In the genomic region with DNA sequence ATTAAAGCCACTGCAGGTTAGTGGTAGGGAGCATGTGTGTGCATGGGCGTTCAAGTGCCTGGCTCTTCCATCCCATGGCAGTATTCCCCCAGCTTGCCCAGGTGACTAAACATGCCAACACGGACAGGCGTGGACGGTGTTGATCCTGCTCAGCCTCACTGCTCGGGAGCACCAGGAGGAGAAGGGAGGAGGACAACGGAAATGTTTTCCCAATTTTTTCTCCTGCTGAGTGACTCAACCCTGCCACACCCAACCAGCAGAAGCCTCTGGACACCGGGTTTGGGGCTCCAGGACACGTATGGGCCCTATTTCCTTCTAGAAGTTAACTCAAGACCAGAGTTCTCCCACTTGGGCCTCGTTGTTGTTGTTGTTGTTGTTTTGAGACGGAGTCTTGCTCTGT, we compare ENCODE assay signal across 22 cellular contexts.
A peak's percentile ranks its signal among the peaks of the same experiment; 100 is the strongest.
DNase-seq lines count a peak whose midpoint lies in the region; ATAC-seq, FAIRE-seq and TF ChIP-seq lines count a peak whose summit lies in the region.
"Had no signal": no experiment of that assay in that cellular context is flagged by ENCODE, and none has a peak within 500 bp of the region (broad histone marks: within the 10 kb centered on the region; RNA-seq: fewer than 3 reads in every experiment).

No MANE protein-coding gene starts in this region.

- no peak for FAIRE-seq in HepG2 (lab: Jason Lieb, UNC)
- FAIRE-seq: GM12891, HTR-8/SVneo had no signal

- no peak overlapping the region for H4K5ac ChIP-seq in IMR-90 (ENCODE audit: low read depth, low read length)

- H4K91ac ChIP-seq in IMR-90 (ENCODE audit: insufficient read depth, low read depth, low read length) = no peak overlapping the region

- no peak overlapping the region for H3K18ac ChIP-seq in IMR-90 (ENCODE audit: low read depth, low read length)

- no peak overlapping the region for H3K23ac ChIP-seq in IMR-90 (ENCODE audit: low read depth, low read length)

- TF ChIP-seq EP300 in HepG2 (IDR thresholded peaks at IDR 0.05; ENCODE audit: low read depth in 2 of 2, low read length in 2 of 2) = no peak
- no peak for TF ChIP-seq EP300 in HepG2 (CRISPR knock-in tag; IDR thresholded peaks at IDR 0.05; ENCODE audit: borderline replicate concordance)

- CTCF ChIA-PET in IMR-90 (lab: Yijun Ruan, JAX) = no interaction called here
- CTCF ChIA-PET in HepG2 (lab: Yijun Ruan, JAX; ENCODE audit: low intra/inter-chr PET ratio, low total read pairs) = no interaction called here

- no peaks in the 10 kb centered on the region for H3K9me1 ChIP-seq in IMR-90 (ENCODE audit: insufficient read depth, low read length)

- no peak overlapping the region for H4K8ac ChIP-seq in IMR-90 (ENCODE audit: low read depth in 2 of 2, low read length in 2 of 2)

- intact Hi-C loops in IMR-90 (cut with micrococcal nuclease) = no loop called here
- intact Hi-C loops in HepG2 (cut with micrococcal nuclease; ENCODE audit: unreplicated experiment) = no loop called here

- no peak overlapping the region for H3K27ac ChIP-seq in GM23248
- no peak overlapping the region for H3K27ac ChIP-seq in IMR-90 (ENCODE audit: insufficient read depth, low read length)
- no peak overlapping the region for H3K27ac ChIP-seq in coronary artery
- H3K27ac ChIP-seq in HepG2 (ENCODE audit: extremely low read length, insufficient read depth, low read length) = no peak overlapping the region
- H3K27ac ChIP-seq: BLaER1 had no signal

- no peak overlapping the region for H2BK20ac ChIP-seq in IMR-90 (ENCODE audit: low read depth, low read length)

- H3K79me2 ChIP-seq in GM23248 (ENCODE audit: insufficient read depth) (no peaks in the 10 kb centered on the region), HepG2 (ENCODE audit: insufficient read depth, low read length) (no peaks in the 10 kb centered on the region)

- H2AK9ac ChIP-seq in IMR-90 (replicated peaks; ENCODE audit: low read depth, low read length, poor library complexity) = no peak overlapping the region

- H3K27me3 ChIP-seq in GM23248 (replicated peaks; ENCODE audit: insufficient read depth) = no peaks in the 10 kb centered on the region
- H3K27me3 ChIP-seq in IMR-90 (ENCODE audit: control insufficient read depth, insufficient read depth, low read length) = peaks cover 11% of the 10 kb centered on the region
- H3K27me3 ChIP-seq in HepG2 (ENCODE audit: control insufficient read depth in 1 of 2, insufficient read depth in 2 of 2, low read length in 2 of 2) = peaks cover 7 to 69% of the 10 kb centered on the region in 2 experiments; a peak in 4 of 5 replicates
- H3K27me3 ChIP-seq: BLaER1 had no signal

- no peak overlapping the region for H2AFZ ChIP-seq in GM23248
- peak overlapping the region; percentile 14 for H2AFZ ChIP-seq in IMR-90 (replicated peaks; ENCODE audit: low read length, poor library complexity)
- no peak overlapping the region for H2AFZ ChIP-seq in HepG2 (ENCODE audit: low read length)

- WGBS in GM23248 (ENCODE audit: low coverage in 1 of 2, low lambda C conversion rate in 2 of 2, missing lambda C conversion rate in 2 of 2), 2 experiments = 51 to 58% methylated on average over 10 of the region's 10 CpGs
- 83% methylated on average over 1 of the region's 10 CpGs; no CpG with 5 or more reads in 1 of the 2 experiments for WGBS in IMR-90 (ENCODE audit: extremely low coverage in 2 of 2, insufficient read length in 1 of 2), 2 experiments
- 46% methylated on average over 10 of the region's 10 CpGs for WGBS in HepG2 (ENCODE audit: low lambda C conversion rate)

- no peak overlapping the region for H2BK5ac ChIP-seq in IMR-90 (ENCODE audit: low read depth, low read length, poor library complexity, severe bottlenecking)

- no peak overlapping the region for H3K56ac ChIP-seq in IMR-90 (ENCODE audit: extremely low read depth, insufficient read depth, low read length)

- no peaks in the 10 kb centered on the region for H3K9me2 ChIP-seq in GM23248 (ENCODE audit: insufficient read depth)

- H3K36me3 ChIP-seq in GM23248 (ENCODE audit: low read depth) (no peaks in the 10 kb centered on the region), IMR-90 (ENCODE audit: control insufficient read depth, insufficient read depth, low read length) (no peaks in the 10 kb centered on the region), HepG2 (replicated peaks in 1 of 2; ENCODE audit: control insufficient read depth in 1 of 2, insufficient read depth in 2 of 2, low read length in 2 of 2) (no peaks in the 10 kb centered on the region)
- H3K36me3 ChIP-seq: BLaER1, HAP-1 had no signal

- DNase-seq in GM23248 = peak; percentile 14
- no peak for DNase-seq in IMR-90
- DNase-seq in coronary artery (ENCODE audit: low spot score) = peak; percentile 31
- peak; percentile 14 for DNase-seq in left lobe of liver (ENCODE audit: low spot score)
- DNase-seq in EL = no peak
- no peak for DNase-seq in UCSD-AML1 (lab: John Stamatoyannopoulos, UW; ENCODE audit: unreplicated experiment)
- DNase-seq in HepG2 (ENCODE audit: low spot score) = no peak
- DNase-seq in CD1c-positive myeloid dendritic cell (ENCODE audit: extremely low spot score) = no peak
- DNase-seq: Caco-2; CD4-positive, alpha-beta memory T cell; DND-41; Karpas-422; NCI-H1417; NCI-H1694 treated with DMSO at 0.1 percent for 48 hours; NCI-H446 treated with DMSO at 0.1 percent for 48 hours; NCI-H526 treated with DMSO at 0.1 percent for 48 hours; OCI-M1; SHP77 had no signal

- no peak overlapping the region for H2BK120ac ChIP-seq in IMR-90 (ENCODE audit: low read depth, low read length)

- no peak for TF ChIP-seq POLR2A in IMR-90 (IDR thresholded peaks at IDR 0.05; ENCODE audit: low read depth, low read length)
- no peak for TF ChIP-seq POLR2A in HepG2 (IDR thresholded peaks at IDR 0.05; ENCODE audit: insufficient read depth in 1 of 2, low read depth in 2 of 2, low read length in 2 of 2)

- no peak for ATAC-seq in IMR-90 (ENCODE audit: low read depth)
- no peak for ATAC-seq in left lobe of liver
- ATAC-seq in HepG2 = no peak

- TF ChIP-seq RAD21 in IMR-90 (IDR thresholded peaks at IDR 0.05; ENCODE audit: low read length) (no peak), HepG2 (CRISPR knock-in tag; IDR thresholded peaks at IDR 0.05) (no peak)

- no peak overlapping the region for H3K9ac ChIP-seq in GM23248
- H3K9ac ChIP-seq in IMR-90 (ENCODE audit: low read depth, low read length) = no peak overlapping the region
- H3K9ac ChIP-seq in HepG2 (ENCODE audit: insufficient read depth, low read depth, low read length) = no peak overlapping the region
- H3K9ac ChIP-seq: BLaER1 had no signal

- H4K20me1 ChIP-seq in GM23248 (ENCODE audit: insufficient read depth) (no peaks in the 10 kb centered on the region), IMR-90 (ENCODE audit: insufficient read depth, low read length) (no peaks in the 10 kb centered on the region), HepG2 (ENCODE audit: insufficient read depth, low read length) (no peaks in the 10 kb centered on the region; the same call in 1 of the 2 replicates)
- H4K20me1 ChIP-seq: BLaER1 had no signal

- H3K4ac ChIP-seq in IMR-90 (ENCODE audit: low read depth, low read length) = no peak overlapping the region

- no peak overlapping the region for H2AK5ac ChIP-seq in IMR-90 (ENCODE audit: low read depth, low read length)

- dilution Hi-C loops in IMR-90 (cut with HindIII; ENCODE audit: low sequenced_read_pairs, unreplicated experiment) = no loop called here

- no peaks in the 10 kb centered on the region for H3F3A ChIP-seq in GM23248 (ENCODE audit: insufficient read depth)

- POLR2A ChIA-PET in IMR-90 (lab: Charles Lee; ENCODE audit: unreplicated experiment) = no interaction called here
- POLR2A ChIA-PET in HepG2 (lab: Yijun Ruan, JAX) = no interaction called here

- H3K14ac ChIP-seq in IMR-90 (replicated peaks; ENCODE audit: low read depth, low read length) = no peak overlapping the region

- BruUV-seq in IMR-90 (replicated peaks; lab: Mats Ljungman, UMichigan) (no TSS peak), HepG2 (replicated peaks; lab: Mats Ljungman, UMichigan) (no TSS peak)

- H3K79me1 ChIP-seq in IMR-90 (ENCODE audit: low read depth in 1 of 2, low read length in 2 of 2) = no peaks in the 10 kb centered on the region

- no peaks in the 10 kb centered on the region for H3K4me1 ChIP-seq in GM23248 (ENCODE audit: insufficient read depth)
- H3K4me1 ChIP-seq in IMR-90 (ENCODE audit: control insufficient read depth, insufficient read depth, low read length) = no peaks in the 10 kb centered on the region
- H3K4me1 ChIP-seq in HepG2 (ENCODE audit: insufficient read depth, low read length) = no peaks in the 10 kb centered on the region
- H3K4me1 ChIP-seq: Caco-2, HAP-1 had no signal

- H3K9me3 ChIP-seq in GM23248 (ENCODE audit: low read depth) = no peaks in the 10 kb centered on the region
- no peaks in the 10 kb centered on the region for H3K9me3 ChIP-seq in IMR-90 (ENCODE audit: control insufficient read depth, insufficient read depth, low read length)
- H3K9me3 ChIP-seq in HepG2 (ENCODE audit: low read length) = no peaks in the 10 kb centered on the region
- H3K9me3 ChIP-seq: BLaER1, Caco-2, HAP-1 had no signal

- H2BK15ac ChIP-seq in IMR-90 (ENCODE audit: low read depth, low read length) = no peak overlapping the region

- H3K4me2 ChIP-seq in GM23248 (ENCODE audit: unreplicated experiment) = no peak overlapping the region
- no peak overlapping the region for H3K4me2 ChIP-seq in IMR-90 (ENCODE audit: low read depth, low read length)
- no peak overlapping the region for H3K4me2 ChIP-seq in HepG2 (ENCODE audit: low read depth, low read length)
- H3K4me2 ChIP-seq: BLaER1 had no signal

- H3K4me3 ChIP-seq in GM23248 (no peak overlapping the region), IMR-90 (ENCODE audit: insufficient read depth, low read depth, low read length) (no peak overlapping the region), coronary artery (no peak overlapping the region), HepG2 (replicated peaks in 1 of 3; ENCODE audit: insufficient read depth in 1 of 3, low read depth in 2 of 3, low read length in 3 of 3) (no peak overlapping the region)
- H3K4me3 ChIP-seq: BLaER1, HAP-1 had no signal

- in situ Hi-C loops in GM23248 (cut with MboI) = no loop called here
- in situ Hi-C loops in IMR-90 (cut with MboI; ENCODE audit: low sequenced_read_pairs) = no loop called here
- in situ Hi-C loops in HepG2 (cut with HindIII; ENCODE audit: extremely low pct_ligation_motif_present, low pct_unique_long_range_greater_than_20kb) = no loop called here

- TF ChIP-seq CTCF in IMR-90 (conservative IDR thresholded peaks at IDR 0.05; ENCODE audit: low read depth, low read length) (no peak), coronary artery (IDR thresholded peaks at IDR 0.05) (no peak), HepG2 (CRISPR knock-in tag; IDR thresholded peaks at IDR 0.05) (no peak)

TF ChIP-seq in IMR-90, 13 proteins besides CTCF, POLR2A, EP300 and RAD21 (continues in another document):
- TF ChIP-seq RCOR1 (IDR thresholded peaks at IDR 0.05; ENCODE audit: insufficient replicate concordance, low read length) = no peak
- no peak for TF ChIP-seq BHLHE40 (IDR thresholded peaks at IDR 0.05; ENCODE audit: low read depth, low read length)
- TF ChIP-seq CEBPB (IDR thresholded peaks at IDR 0.05; ENCODE audit: low read depth, low read length) = no peak

TF ChIP-seq in HepG2, 621 proteins besides CTCF, POLR2A, EP300 and RAD21:
- no peak for TF ChIP-seq MTF1 (CRISPR knock-in tag; IDR thresholded peaks at IDR 0.05)
- TF ChIP-seq ZNF777 (CRISPR knock-in tag; IDR thresholded peaks at IDR 0.05) = no peak
- no peak for TF ChIP-seq ZNF567 (CRISPR knock-in tag; IDR thresholded peaks at IDR 0.05; ENCODE audit: borderline replicate concordance)
TF ChIP-seq in HepG2: peak in this region for 0.

Comparison
In these comparisons a context has a peak if more than half of its experiments do, and no peak if none do; other contexts are left out.
1. DNase-seq: peak in GM23248 (single experiment), coronary artery (single experiment) and left lobe of liver (single experiment); none in IMR-90 (single experiment), EL (single experiment), UCSD-AML1 (single experiment), HepG2 (single experiment) and CD1c-positive myeloid dendritic cell (single experiment).